In the genomic region with DNA sequence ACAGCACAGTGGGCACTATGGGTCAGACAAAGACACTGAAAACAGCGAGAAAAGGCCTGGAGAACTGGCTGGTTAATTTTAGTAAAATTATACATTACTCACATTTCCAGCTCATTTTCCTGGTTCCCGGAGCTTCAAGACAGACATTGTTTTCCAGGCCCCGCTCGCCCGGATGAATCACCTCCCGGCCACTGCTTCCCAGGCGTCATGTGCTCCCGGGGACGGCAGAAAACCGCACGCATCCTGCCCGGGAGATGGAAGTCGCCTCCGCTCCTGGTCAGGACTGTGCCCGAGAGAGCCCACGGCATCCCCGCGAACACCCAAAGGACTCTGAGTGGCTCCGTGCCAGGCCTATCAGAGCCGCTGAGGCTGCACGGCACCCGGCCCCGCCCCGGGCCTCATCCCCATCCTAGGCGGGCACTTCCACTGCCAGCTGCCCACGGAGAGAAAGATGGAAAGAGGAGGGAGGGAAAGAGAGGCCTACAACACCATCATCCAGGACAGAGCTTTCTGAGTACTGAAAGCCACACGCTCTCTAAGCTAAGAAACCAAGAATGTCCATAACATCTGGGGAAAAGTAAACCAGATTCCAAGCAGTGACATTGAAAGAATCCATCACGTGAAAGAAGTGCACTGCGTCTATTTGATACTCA, we compare ENCODE assay signal across 8 cellular contexts.
DNase-seq lines count a peak whose midpoint lies in the region; ATAC-seq and TF ChIP-seq lines count a peak whose summit lies in the region.

No MANE protein-coding gene starts in this region.

- H3K36me3 Mint-ChIP-seq in osteocyte (ENCODE audit: unreplicated experiment) = peaks cover 25% of the 10 kb centered on the region
- no peaks in the 10 kb centered on the region for H3K36me3 Mint-ChIP-seq in activated naive CD4-positive, alpha-beta T cell treated with anti-CD3 and anti-CD28 coated beads for 36 hours (ENCODE audit: low read depth)

- H3K9me3 Mint-ChIP-seq in osteocyte (ENCODE audit: unreplicated experiment) = no peaks in the 10 kb centered on the region
- no peaks in the 10 kb centered on the region for H3K9me3 Mint-ChIP-seq in activated naive CD4-positive, alpha-beta T cell treated with anti-CD3 and anti-CD28 coated beads for 36 hours

- intact Hi-C loops in activated naive CD4-positive, alpha-beta T cell treated with anti-CD3 and anti-CD28 coated beads for 36 hours (cut with micrococcal nuclease) = no loop called here

- peak overlapping the region; percentile 16 to 55 for H3K4me3 ChIP-seq in foreskin fibroblast (ENCODE audit: low read depth in 1 of 2, low read length in 2 of 2)

- H3K4me3 Mint-ChIP-seq in osteocyte (ENCODE audit: unreplicated experiment) = peak overlapping the region; percentile 78
- H3K4me3 Mint-ChIP-seq in activated naive CD4-positive, alpha-beta T cell treated with anti-CD3 and anti-CD28 coated beads for 36 hours = no peak overlapping the region

- CTCF ChIA-PET in activated naive CD4-positive, alpha-beta T cell treated with anti-CD3 and anti-CD28 coated beads for 36 hours (lab: Charles Lee) = no interaction called here

- peaks cover 65% of the 10 kb centered on the region for H3K4me1 Mint-ChIP-seq in osteocyte (ENCODE audit: unreplicated experiment)
- H3K4me1 Mint-ChIP-seq in activated naive CD4-positive, alpha-beta T cell treated with anti-CD3 and anti-CD28 coated beads for 36 hours (ENCODE audit: low read depth) = no peaks in the 10 kb centered on the region

- TF ChIP-seq CTCF in foreskin fibroblast (IDR thresholded peaks at IDR 0.05; ENCODE audit: low read depth, low read length) = no peak
- no peak for TF ChIP-seq CTCF in osteocyte (IDR thresholded peaks at IDR 0.05)

- peak; percentile 95 for DNase-seq in AG20443 (ENCODE audit: low spot score)
- DNase-seq in foreskin fibroblast = peak; percentile 97 to 98
- peak; percentile 93 for DNase-seq in osteocyte (ENCODE audit: extremely low spot score, unreplicated experiment)
- no peak for DNase-seq in NCI-H2107 treated with DMSO at 0.1 percent for 48 hours (lab: John Stamatoyannopoulos, UW; ENCODE audit: unreplicated experiment)
- DNase-seq in ureter (ENCODE audit: low spot score) = no peak
- DNase-seq in activated naive CD4-positive, alpha-beta T cell treated with anti-CD3 and anti-CD28 coated beads for 36 hours = no peak
- no peak for DNase-seq in NCI-H1694 (lab: John Stamatoyannopoulos, UW)

- no peaks in the 10 kb centered on the region for H3K27me3 Mint-ChIP-seq in osteocyte (ENCODE audit: unreplicated experiment)
- no peaks in the 10 kb centered on the region for H3K27me3 Mint-ChIP-seq in activated naive CD4-positive, alpha-beta T cell treated with anti-CD3 and anti-CD28 coated beads for 36 hours (ENCODE audit: low read depth)

- H3K27ac Mint-ChIP-seq in osteocyte (ENCODE audit: unreplicated experiment) = peak overlapping the region; percentile 99
- H3K27ac Mint-ChIP-seq in activated naive CD4-positive, alpha-beta T cell treated with anti-CD3 and anti-CD28 coated beads for 36 hours = no peak overlapping the region

- ATAC-seq in SK-N-SH treated with all-trans-retinoic acid at 6 μM for 48 hours = peak; percentile 88

TF ChIP-seq in SK-N-SH treated with all-trans-retinoic acid at 6 μM for 48 hours, 23 proteins besides CTCF, POLR2A, EP300 and RAD21:
- TF ChIP-seq ISL1 (CRISPR knock-in tag; IDR thresholded peaks at IDR 0.05) = no peak
- TF ChIP-seq, protein P1, sequence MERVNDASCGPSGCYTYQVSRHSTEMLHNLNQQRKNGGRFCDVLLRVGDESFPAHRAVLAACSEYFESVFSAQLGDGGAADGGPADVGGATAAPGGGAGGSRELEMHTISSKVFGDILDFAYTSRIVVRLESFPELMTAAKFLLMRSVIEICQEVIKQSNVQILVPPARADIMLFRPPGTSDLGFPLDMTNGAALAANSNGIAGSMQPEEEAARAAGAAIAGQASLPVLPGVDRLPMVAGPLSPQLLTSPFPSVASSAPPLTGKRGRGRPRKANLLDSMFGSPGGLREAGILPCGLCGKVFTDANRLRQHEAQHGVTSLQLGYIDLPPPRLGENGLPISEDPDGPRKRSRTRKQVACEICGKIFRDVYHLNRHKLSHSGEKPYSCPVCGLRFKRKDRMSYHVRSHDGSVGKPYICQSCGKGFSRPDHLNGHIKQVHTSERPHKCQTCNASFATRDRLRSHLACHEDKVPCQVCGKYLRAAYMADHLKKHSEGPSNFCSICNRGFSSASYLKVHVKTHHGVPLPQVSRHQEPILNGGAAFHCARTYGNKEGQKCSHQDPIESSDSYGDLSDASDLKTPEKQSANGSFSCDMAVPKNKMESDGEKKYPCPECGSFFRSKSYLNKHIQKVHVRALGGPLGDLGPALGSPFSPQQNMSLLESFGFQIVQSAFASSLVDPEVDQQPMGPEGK (CRISPR knock-in tag; IDR thresholded peaks at IDR 0.05; ENCODE audit: borderline replicate concordance) = 0 out of 2 replicates have a peak, but pooled peaks have one; percentile 12
- TF ChIP-seq CSDC2 (CRISPR knock-in tag; IDR thresholded peaks at IDR 0.05) = 0 out of 2 replicates have a peak, but pooled peaks have one; percentile 52

Comparison
In these comparisons a context has a peak if more than half of its experiments do, and no peak if none do; other contexts are left out.
1. DNase-seq: peak in AG20443 (single experiment), foreskin fibroblast (2 of 2) and osteocyte (single experiment); none in NCI-H2107 treated with DMSO at 0.1 percent for 48 hours (single experiment), ureter (single experiment), activated naive CD4-positive, alpha-beta T cell treated with anti-CD3 and anti-CD28 coated beads for 36 hours (single experiment) and NCI-H1694 (single experiment).